ENCODE assay signal across 28 cellular contexts in the genomic region with DNA sequence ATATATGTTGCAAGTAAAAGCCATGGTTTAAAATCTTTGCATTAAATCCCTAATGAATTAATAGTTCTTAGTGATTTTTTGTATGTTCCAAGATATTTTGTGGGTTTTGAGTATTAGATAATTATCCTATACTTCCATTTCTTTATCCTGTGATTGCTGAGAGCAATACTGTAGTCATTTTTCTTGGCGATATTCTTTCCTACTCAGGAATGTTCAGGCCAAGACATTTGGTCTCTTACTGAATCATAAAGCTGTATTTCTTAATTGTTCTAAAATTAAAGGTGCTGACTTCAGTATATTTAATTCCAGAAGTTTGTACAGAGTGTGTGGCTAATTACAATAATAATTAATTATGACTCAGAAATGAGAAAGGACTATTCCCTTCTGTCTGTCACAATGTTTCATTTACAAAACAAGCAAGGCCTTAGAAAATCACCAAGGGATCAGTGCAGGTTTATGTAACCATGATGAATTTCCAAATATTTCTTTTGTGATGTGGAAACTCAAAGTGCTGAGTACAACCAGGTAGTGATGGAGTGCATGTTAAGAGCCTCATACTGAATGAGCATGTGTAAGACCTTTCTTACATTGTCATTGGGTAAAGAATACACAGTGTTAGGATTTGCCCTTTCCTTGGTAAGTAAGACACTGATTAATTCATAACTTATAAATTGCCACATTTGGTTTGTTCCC.
DNase-seq lines count a peak whose midpoint lies in the region; ATAC-seq, FAIRE-seq and TF ChIP-seq lines count a peak whose summit lies in the region.
"Had no signal": no experiment of that assay in that cellular context is flagged by ENCODE, and none has a peak within 500 bp of the region (broad histone marks: within the 10 kb centered on the region; RNA-seq: fewer than 3 reads in every experiment).

No MANE protein-coding gene starts in this region.

- H3K9me3 Mint-ChIP-seq in astrocyte (ENCODE audit: unreplicated experiment), result no peaks in the 10 kb centered on the region
- H3K9me3 Mint-ChIP-seq: activated naive CD8-positive, alpha-beta T cell treated with anti-CD3 and anti-CD28 coated beads, Interleukin-2, amount 10 ng/mL, durations not matched to agents 7 days and 5 days; activated T-cell treated with anti-CD3 and anti-CD28 coated beads, Interleukin-2, amount 50 U/mL, for 4 hours had no signal

- DNase-seq in GM04503 (ENCODE audit: low read depth), result peak; percentile 13
- DNase-seq in astrocyte (ENCODE audit: low read depth), result peak; percentile 35
- peak; percentile 9 for DNase-seq in fibroblast of peridontal ligament (ENCODE audit: extremely low read depth)
- peak; percentile 62 for DNase-seq in renal cortical epithelial cell (ENCODE audit: low read depth)
- DNase-seq in epidermal melanocyte (ENCODE audit: insufficient read length, low spot score), result no peak
- no peak for DNase-seq in cerebellum (ENCODE audit: low spot score)
- no peak for DNase-seq in activated CD4-positive, alpha-beta T cell treated with anti-CD3 and anti-CD28 coated beads, Interleukin-2, amount 50 U/mL, for 48 hours
- DNase-seq: activated CD4-positive, alpha-beta T cell treated with anti-CD3 and anti-CD28 coated beads, Interleukin-2, amount 50 U/mL, for 1 hour; activated gamma-delta T cell; activated naive CD8-positive, alpha-beta T cell treated with anti-CD3 and anti-CD28 coated beads, Interleukin-2, amount 10 ng/mL, durations not matched to agents 7 days and 5 days; activated T-cell treated with anti-CD3 and anti-CD28 coated beads, Interleukin-2, amount 50 U/mL, for 4 hours; DMS153; heart right ventricle; kidney; mucosa of descending colon; natural killer cell; NCI-H510A; occipital lobe; stimulated activated naive B cell treated with anti-CD40 and anti-IgM and Interleukin-4, amounts not matched to agents 10 μg/mL and 1 μg/mL and 100 μg/mL, for 72 hours; T1000; upper lobe of left lung; WERI-Rb-1 had no signal

- H2AFZ ChIP-seq in astrocyte (ENCODE audit: low read depth, low read length), result no peak overlapping the region

- no peak overlapping the region for H3K4me3 Mint-ChIP-seq in astrocyte (ENCODE audit: unreplicated experiment)
- H3K4me3 Mint-ChIP-seq: activated naive CD8-positive, alpha-beta T cell treated with anti-CD3 and anti-CD28 coated beads, Interleukin-2, amount 10 ng/mL, durations not matched to agents 7 days and 5 days; activated T-cell treated with anti-CD3 and anti-CD28 coated beads, Interleukin-2, amount 50 U/mL, for 4 hours; IgD-negative memory B cell; natural killer cell; stimulated activated naive B cell treated with anti-CD40 and anti-IgM and Interleukin-4, amounts not matched to agents 10 μg/mL and 1 μg/mL and 100 μg/mL, for 72 hours had no signal

- no peaks in the 10 kb centered on the region for H3K36me3 Mint-ChIP-seq in astrocyte (ENCODE audit: low read depth, unreplicated experiment)
- H3K36me3 Mint-ChIP-seq: activated naive CD8-positive, alpha-beta T cell treated with anti-CD3 and anti-CD28 coated beads, Interleukin-2, amount 10 ng/mL, durations not matched to agents 7 days and 5 days; stimulated activated naive B cell treated with anti-CD40 and anti-IgM and Interleukin-4, amounts not matched to agents 10 μg/mL and 1 μg/mL and 100 μg/mL, for 72 hours had no signal

- H3K9me3 ChIP-seq in astrocyte (ENCODE audit: insufficient read depth, low read depth, low read length), result no peaks in the 10 kb centered on the region
- H3K9me3 ChIP-seq: BLaER1 treated with 17β-estradiol and CSF1 and Interleukin-3, amounts not matched to agents 10 nM and 100 nM; mucosa of descending colon; upper lobe of left lung had no signal

- no peak overlapping the region for H3K4me2 ChIP-seq in astrocyte (ENCODE audit: low read length)
- H3K4me2 ChIP-seq: BLaER1 treated with 17β-estradiol and CSF1 and Interleukin-3, amounts not matched to agents 10 nM and 100 nM had no signal

- H4K20me1 ChIP-seq in astrocyte (ENCODE audit: insufficient read depth, low read length), result no peaks in the 10 kb centered on the region
- H4K20me1 ChIP-seq: BLaER1 treated with 17β-estradiol and CSF1 and Interleukin-3, amounts not matched to agents 10 nM and 100 nM had no signal

- peaks cover 24% of the 10 kb centered on the region for H3K4me1 Mint-ChIP-seq in astrocyte (ENCODE audit: low read depth, unreplicated experiment)
- H3K4me1 Mint-ChIP-seq: activated naive CD8-positive, alpha-beta T cell treated with anti-CD3 and anti-CD28 coated beads, Interleukin-2, amount 10 ng/mL, durations not matched to agents 7 days and 5 days; IgD-negative memory B cell; natural killer cell; stimulated activated naive B cell treated with anti-CD40 and anti-IgM and Interleukin-4, amounts not matched to agents 10 μg/mL and 1 μg/mL and 100 μg/mL, for 72 hours had no signal

- H3K9ac ChIP-seq in astrocyte (ENCODE audit: low read length), result no peak overlapping the region
- H3K9ac ChIP-seq: BLaER1 treated with 17β-estradiol and CSF1 and Interleukin-3, amounts not matched to agents 10 nM and 100 nM had no signal

- no peaks in the 10 kb centered on the region for H3K27me3 ChIP-seq in astrocyte (ENCODE audit: insufficient read depth, low read length)
- H3K27me3 ChIP-seq: BLaER1 treated with 17β-estradiol and CSF1 and Interleukin-3, amounts not matched to agents 10 nM and 100 nM; foreskin keratinocyte; heart right ventricle; upper lobe of left lung had no signal

- H3K4me1 ChIP-seq in astrocyte (ENCODE audit: insufficient read depth, low read length), result no peaks in the 10 kb centered on the region
- H3K4me1 ChIP-seq: BLaER1 treated with 17β-estradiol and CSF1 and Interleukin-3, amounts not matched to agents 10 nM and 100 nM; foreskin keratinocyte; upper lobe of left lung had no signal

- H3K36me3 ChIP-seq in astrocyte (ENCODE audit: insufficient read depth, low read length), result no peaks in the 10 kb centered on the region
- H3K36me3 ChIP-seq: BLaER1 treated with 17β-estradiol and CSF1 and Interleukin-3, amounts not matched to agents 10 nM and 100 nM; heart right ventricle; upper lobe of left lung; WERI-Rb-1 had no signal

- H3K4me3 ChIP-seq in astrocyte (ENCODE audit: insufficient read depth, low read depth, low read length), result no peak overlapping the region
- H3K4me3 ChIP-seq: BLaER1 treated with 17β-estradiol and CSF1 and Interleukin-3, amounts not matched to agents 10 nM and 100 nM; heart right ventricle; lung; mucosa of descending colon; upper lobe of left lung had no signal

- no peak overlapping the region for H3K27ac ChIP-seq in astrocyte (ENCODE audit: low read depth, low read length)
- H3K27ac ChIP-seq: BLaER1 treated with 17β-estradiol and CSF1 and Interleukin-3, amounts not matched to agents 10 nM and 100 nM; epithelial cell of prostate; foreskin keratinocyte; heart right ventricle; upper lobe of left lung; WERI-Rb-1 had no signal

- no peak for FAIRE-seq in astrocyte (lab: Jason Lieb, UNC)
- FAIRE-seq: kidney had no signal

- H3K79me2 ChIP-seq in astrocyte (ENCODE audit: insufficient read depth, low read length), result no peaks in the 10 kb centered on the region

- no peaks in the 10 kb centered on the region for H3K27me3 Mint-ChIP-seq in astrocyte (ENCODE audit: low read depth, unreplicated experiment)
- H3K27me3 Mint-ChIP-seq: activated naive CD8-positive, alpha-beta T cell treated with anti-CD3 and anti-CD28 coated beads, Interleukin-2, amount 10 ng/mL, durations not matched to agents 7 days and 5 days had no signal

- no peak for TF ChIP-seq CTCF in astrocyte (IDR thresholded peaks at IDR 0.05; ENCODE audit: insufficient read depth, low read depth, low read length)

- H3K27ac Mint-ChIP-seq in astrocyte (ENCODE audit: unreplicated experiment), result peak overlapping the region; percentile 81
- H3K27ac Mint-ChIP-seq: activated naive CD8-positive, alpha-beta T cell treated with anti-CD3 and anti-CD28 coated beads, Interleukin-2, amount 10 ng/mL, durations not matched to agents 7 days and 5 days; IgD-negative memory B cell; natural killer cell; stimulated activated naive B cell treated with anti-CD40 and anti-IgM and Interleukin-4, amounts not matched to agents 10 μg/mL and 1 μg/mL and 100 μg/mL, for 72 hours had no signal

- ATAC-seq in GM18867 (IDR thresholded peaks at IDR 0.05; ENCODE audit: unreplicated experiment), result no peak
- ATAC-seq: activated T-cell treated with anti-CD3 and anti-CD28 coated beads, Interleukin-2, amount 50 U/mL, for 4 hours; foreskin keratinocyte; mucosa of descending colon; natural killer cell; stimulated activated naive B cell treated with anti-CD40 and anti-IgM and Interleukin-4, amounts not matched to agents 10 μg/mL and 1 μg/mL and 100 μg/mL, for 72 hours had no signal

Comparison
In these comparisons a context has a peak if more than half of its experiments do, and no peak if none do; other contexts are left out.
1. DNase-seq: peak in GM04503 (single experiment), astrocyte (single experiment), fibroblast of peridontal ligament (single experiment) and renal cortical epithelial cell (single experiment); none in epidermal melanocyte (single experiment), cerebellum (single experiment) and activated CD4-positive, alpha-beta T cell treated with anti-CD3 and anti-CD28 coated beads, Interleukin-2, amount 50 U/mL, for 48 hours (0 of 2).